ENCODE assay signal across 8 cellular contexts in the genomic region with DNA sequence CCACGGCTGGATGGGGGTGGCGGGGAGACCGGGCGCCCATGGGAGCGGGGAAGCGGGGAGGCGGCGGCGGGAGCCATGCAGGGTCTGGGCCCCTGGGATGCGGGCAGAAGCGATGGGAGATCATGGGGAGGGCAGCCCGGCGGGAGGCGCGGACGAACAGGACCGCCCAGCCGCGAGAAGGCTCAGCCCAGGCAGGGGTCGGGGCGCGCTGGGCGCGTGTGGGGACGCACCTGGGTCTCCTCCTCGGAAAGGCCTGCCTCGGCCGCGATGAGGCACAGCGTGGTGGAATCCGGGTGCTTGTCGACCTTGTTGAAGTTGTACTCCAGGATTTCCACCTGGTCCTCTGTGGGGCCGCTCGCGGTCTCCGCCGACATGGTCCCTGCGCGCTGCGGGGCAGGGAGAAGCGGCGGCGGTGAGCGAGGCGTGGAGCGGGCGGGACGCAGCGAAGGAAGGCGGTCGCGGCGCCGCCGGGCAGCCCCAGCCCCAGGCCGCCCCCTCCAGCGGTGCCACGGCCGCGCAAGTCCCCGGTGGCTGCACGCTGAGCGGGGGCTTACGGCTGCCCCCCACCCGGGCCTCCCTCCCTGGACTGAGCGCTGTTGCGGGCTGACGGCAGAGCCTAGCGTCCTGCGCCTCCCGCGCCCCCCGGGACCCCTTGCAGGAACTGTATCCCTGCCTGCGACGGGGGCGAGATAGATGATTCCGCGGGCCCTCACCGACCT. TPM values are rescaled to one million over a fixed set of nuclear protein-coding genes. Genes with fewer than 3 reads are reported as not detected.
A peak's percentile ranks its signal among the peaks of the same experiment; 100 is the strongest.
DNase-seq lines count a peak whose midpoint lies in the region; ATAC-seq, FAIRE-seq and TF ChIP-seq lines count a peak whose summit lies in the region.

No MANE protein-coding gene starts in this region.

- ATAC-seq in GM18520 (IDR thresholded peaks at IDR 0.05; ENCODE audit: unreplicated experiment): no peak
- ATAC-seq in GM19324 (IDR thresholded peaks at IDR 0.05; ENCODE audit: low FRiP score, unreplicated experiment): no peak
- no peak for ATAC-seq in GM21737 (IDR thresholded peaks at IDR 0.05; ENCODE audit: unreplicated experiment)

- peak; percentile 35 for DNase-seq in ELR (ENCODE audit: low read depth)
- peak; percentile 23 for DNase-seq in RWPE1 (ENCODE audit: low spot score)
- no peak for DNase-seq in bronchial epithelial cell (ENCODE audit: low read depth)
- DNase-seq in left kidney (ENCODE audit: low read depth, low spot score): peak; percentile 75
- DNase-seq in stimulated activated CD8-positive, alpha-beta memory T cell treated with anti-CD3 and anti-CD28 coated beads, Interleukin-15, amount 100 ng/mL, for 24 hours (ENCODE audit: low read depth): peak; percentile 6

- TF ChIP-seq CTCF in RWPE1 (conservative IDR thresholded peaks at IDR 0.05; ENCODE audit: low read depth) (no peak), bronchial epithelial cell (IDR thresholded peaks at IDR 0.05; ENCODE audit: insufficient read depth, low read length, severe bottlenecking) (no peak)

- POLR2A ChIA-PET in RWPE1 (lab: Yijun Ruan, JAX; ENCODE audit: low non-redundant PET): no interaction called here

- FAIRE-seq in bronchial epithelial cell (lab: Jason Lieb, UNC): no peak

- no peaks in the 10 kb centered on the region for H3K36me3 ChIP-seq in bronchial epithelial cell (ENCODE audit: control insufficient read depth, insufficient read depth, low read length)

- H3K4me3 ChIP-seq in bronchial epithelial cell (ENCODE audit: low read depth, low read length): peak overlapping the region; percentile 58

- peak overlapping the region; percentile 76 for H3K27ac ChIP-seq in RWPE1

- CTCF ChIA-PET in RWPE1 (lab: Yijun Ruan, JAX): interaction anchor here (0.6 to 1.2 kb wide), 2 partner anchors 14 to 96 kb away, joined by 3 to 5 read pairs; no protein-coding TSS in a partner anchor

- no peaks in the 10 kb centered on the region for H3K27me3 ChIP-seq in bronchial epithelial cell (ENCODE audit: control insufficient read depth, insufficient read depth, low read length)

RNA-seq across cellular contexts. Expression of a gene that starts 25.3 kb away (rescaled TPM):
- total RNA-seq in bronchial epithelial cell: 30.8 and 194 TPM in 2 replicates
